ENCODE assay signal across 21 cellular contexts in genomic region chr7:108190891-108191290, GRCh38.
"Had no signal": no experiment of that assay in that cellular context is flagged by ENCODE, and none has a peak within 500 bp of the region (broad histone marks: within the 10 kb centered on the region; RNA-seq: fewer than 3 reads in every experiment).

No MANE protein-coding gene starts in this region.

- H3K4me3 Mint-ChIP-seq: activated naive CD4-positive, alpha-beta T cell treated with anti-CD3 and anti-CD28 coated beads, Interleukin-2, amount 10 ng/mL, durations not matched to agents 7 days and 5 days; activated T-cell treated with anti-CD3 and anti-CD28 coated beads, Interleukin-2, amount 50 U/mL, for 4 hours; endodermal cell; mesothelial cell of epicardium; naive thymus-derived CD8-positive, alpha-beta T cell; neural progenitor cell; T-helper 17 cell had no signal

- H3K9ac ChIP-seq: neural progenitor cell had no signal

- H3K36me3 ChIP-seq: cardiac muscle cell, left ventricle myocardium inferior, sigmoid colon, uterus had no signal

- H3K4me1 Mint-ChIP-seq: endodermal cell, mesothelial cell of epicardium, neural progenitor cell had no signal

- ATAC-seq: activated T-cell treated with anti-CD3 and anti-CD28 coated beads, Interleukin-2, amount 50 U/mL, for 4 hours; naive thymus-derived CD8-positive, alpha-beta T cell; T-helper 17 cell had no signal

- DNase-seq: activated CD4-positive, alpha-beta T cell treated with anti-CD3 and anti-CD28 coated beads, Interleukin-2, amount 50 U/mL, for 1 hour; activated CD8-positive, alpha-beta memory T cell treated with anti-CD3 and anti-CD28 coated beads, Interleukin-2, amount 50 U/mL, for 4 hours; activated effector memory CD4-positive, alpha-beta T cell treated with Interleukin-2 at 50 U/mL for 16 hours; activated naive CD4-positive, alpha-beta T cell treated with anti-CD3 and anti-CD28 coated beads, Interleukin-2, amount 10 ng/mL, durations not matched to agents 7 days and 5 days; activated T-cell treated with anti-CD3 and anti-CD28 coated beads, Interleukin-2, amount 50 U/mL, for 4 hours; cortex of kidney; endodermal cell; glutamatergic neuron; left ventricle myocardium inferior; naive thymus-derived CD8-positive, alpha-beta T cell; sigmoid colon; stimulated activated CD4-positive, alpha-beta T cell treated with anti-CD3 and anti-CD28 coated beads, Interleukin-4, amount 100 ng/mL, for 1 hour; stimulated activated naive CD4-positive, alpha-beta T cell; T-helper 17 cell; testis; trophoblast cell; uterus had no signal

- H3K9me3 Mint-ChIP-seq: activated T-cell treated with anti-CD3 and anti-CD28 coated beads, Interleukin-2, amount 50 U/mL, for 4 hours had no signal

- H3K4me1 ChIP-seq: left ventricle myocardium inferior, sigmoid colon, testis, uterus had no signal

- H3K36me3 Mint-ChIP-seq: activated naive CD4-positive, alpha-beta T cell treated with anti-CD3 and anti-CD28 coated beads, Interleukin-2, amount 10 ng/mL, durations not matched to agents 7 days and 5 days; mesothelial cell of epicardium had no signal

- H3K27ac Mint-ChIP-seq: activated naive CD4-positive, alpha-beta T cell treated with anti-CD3 and anti-CD28 coated beads, Interleukin-2, amount 10 ng/mL, durations not matched to agents 7 days and 5 days; endodermal cell; mesothelial cell of epicardium; neural progenitor cell; T-helper 17 cell had no signal

- H3K4me3 ChIP-seq: cardiac muscle cell, hepatocyte, left ventricle myocardium inferior, neural progenitor cell, sigmoid colon, testis, uterus had no signal

- H3K27me3 ChIP-seq: cardiac muscle cell, hepatocyte, neural progenitor cell, sigmoid colon, testis, uterus had no signal

- H3K27me3 Mint-ChIP-seq: activated naive CD4-positive, alpha-beta T cell treated with anti-CD3 and anti-CD28 coated beads, Interleukin-2, amount 10 ng/mL, durations not matched to agents 7 days and 5 days; naive thymus-derived CD8-positive, alpha-beta T cell had no signal

- H3K9me3 ChIP-seq: left ventricle myocardium inferior, sigmoid colon, testis, uterus had no signal
